26 cellular contexts compared by ENCODE assay signal in genomic region chr1:44503625-44504024, GRCh38.
"Had no signal": no experiment of that assay in that cellular context is flagged by ENCODE, and none has a peak within 500 bp of the region (broad histone marks: within the 10 kb centered on the region; RNA-seq: fewer than 3 reads in every experiment).

No MANE protein-coding gene starts in this region.

- H3K27ac ChIP-seq: adrenal gland, breast epithelium, Peyer's patch, RWPE1, SJCRH30, VCaP had no signal

- H3K27me3 ChIP-seq: Peyer's patch had no signal

- H3K4me2 ChIP-seq: SK-N-SH had no signal

- H3K9ac ChIP-seq: SK-N-SH had no signal

- H3K36me3 ChIP-seq: adrenal gland, breast epithelium, Peyer's patch, SJCRH30 had no signal

- DNase-seq: activated CD4-positive, alpha-beta T cell treated with anti-CD3 and anti-CD28 coated beads for 4 hours; activated CD8-positive, alpha-beta memory T cell treated with anti-CD3 and anti-CD28 coated beads, Interleukin-2, amount 50 U/mL, for 48 hours; activated CD8-positive, alpha-beta T cell treated with anti-CD3 and anti-CD28 coated beads, Interleukin-2, amount 10 ng/mL, durations not matched to agents 7 days and 5 days; activated naive CD4-positive, alpha-beta T cell treated with anti-CD3 and anti-CD28 coated beads, Interleukin-2, amount 50 U/mL, for 16 hours; activated naive CD8-positive, alpha-beta T cell treated with anti-CD3 and anti-CD28 coated beads, Interleukin-2, amount 10 ng/mL, durations not matched to agents 7 days and 5 days; activated T-cell treated with anti-CD3 and anti-CD28 coated beads, Interleukin-2, amount 50 U/mL, for 1 hour; adrenal gland; aorta; Kasumi-1; KBM-7; NCI-H1092; NCI-H1417; NCI-H1930; NCI-H2171; NCI-H2227 treated with DMSO at 0.1 percent for 48 hours; NCI-H446 treated with DMSO at 0.1 percent for 48 hours; NCI-H524 treated with DMSO at 0.1 percent for 48 hours; NCI-H82; Peyer's patch; Right ventricle myocardium superior; SJCRH30; SK-N-SH; T-helper 1 cell had no signal

- ATAC-seq: activated CD8-positive, alpha-beta T cell treated with anti-CD3 and anti-CD28 coated beads, Interleukin-2, amount 10 ng/mL, durations not matched to agents 7 days and 5 days had no signal

- H3K4me3 ChIP-seq: adrenal gland, breast epithelium, Peyer's patch, SJCRH30 had no signal

- H3K9me3 ChIP-seq: adrenal gland, breast epithelium, Peyer's patch, SJCRH30, SK-N-SH had no signal

- H3K4me1 ChIP-seq: adrenal gland, breast epithelium, Peyer's patch had no signal
